10 cellular contexts compared by ENCODE assay signal in the genomic region with DNA sequence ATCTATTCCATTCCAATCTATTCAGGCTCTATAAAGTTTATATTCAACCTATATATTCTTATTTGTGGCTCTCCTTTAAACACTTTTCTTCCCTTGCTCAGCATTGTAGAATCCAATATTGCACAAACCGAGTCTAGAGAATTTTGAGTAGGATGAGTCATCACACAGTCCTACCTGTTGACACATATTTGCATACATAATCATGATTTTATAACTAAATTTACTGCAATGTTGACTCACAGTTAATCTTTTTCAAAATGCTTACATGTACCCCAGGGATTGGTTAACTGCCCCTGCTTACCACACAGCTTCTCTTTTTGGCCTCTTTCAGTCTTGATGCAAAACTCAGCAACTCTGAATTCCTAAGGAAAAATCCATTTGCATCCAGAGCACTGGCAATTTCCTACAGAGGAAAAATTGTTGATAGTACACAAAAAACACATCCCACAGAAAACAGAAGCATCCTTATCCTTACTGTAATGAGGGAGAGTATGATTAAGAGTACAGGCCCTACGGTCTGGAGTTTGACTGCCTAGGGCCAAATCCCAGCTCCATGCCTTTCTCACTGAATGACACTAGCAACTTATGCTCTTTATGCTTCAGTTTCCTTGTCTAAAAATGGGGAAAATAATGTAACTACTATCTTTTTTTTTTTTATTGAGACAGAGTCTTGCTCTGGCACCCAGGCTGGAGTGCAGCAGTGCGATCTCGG. TPM values are rescaled to one million over a fixed set of nuclear protein-coding genes. Genes with fewer than 3 reads are reported as not detected.
DNase-seq lines count a peak whose midpoint lies in the region; ATAC-seq and TF ChIP-seq lines count a peak whose summit lies in the region.
"Had no signal": no experiment of that assay in that cellular context is flagged by ENCODE, and none has a peak within 500 bp of the region (broad histone marks: within the 10 kb centered on the region; RNA-seq: fewer than 3 reads in every experiment).

No MANE protein-coding gene starts in this region.

- H3K23ac ChIP-seq in trophoblast cell (ENCODE audit: low read length) = no peak overlapping the region

- H3K27ac ChIP-seq in epithelial cell of prostate (peak overlapping the region; percentile 50), trophoblast cell (ENCODE audit: low read depth, low read length) (no peak overlapping the region), right atrium auricular region (no peak overlapping the region)

- no peak overlapping the region for H2AFZ ChIP-seq in trophoblast cell (ENCODE audit: insufficient read depth, low read length, poor library complexity)

- H2AK5ac ChIP-seq in trophoblast cell (ENCODE audit: low read length) = no peak overlapping the region

- WGBS in trophoblast cell (ENCODE audit: extremely low coverage, insufficient coverage, insufficient read length) = no CpG with 5 or more reads among the region's 4 CpGs

- H3K27me3 Mint-ChIP-seq in activated T-helper 1 cell treated with anti-CD3 and anti-CD28 coated beads, Interleukin-12 subunit alpha, Interleukin-12 subunit beta, Interleukin-2, Interleukin-4 antibody, amounts not matched to agents 30 ng/mL and 10 ng/mL and 1 ng/mL, durations not matched to agents 14 hours and 24 hours and 36 hours (ENCODE audit: insufficient read depth) = peaks cover 10% of the 10 kb centered on the region

- H3K4ac ChIP-seq in trophoblast cell (ENCODE audit: low read depth, low read length) = no peak overlapping the region

- no peak overlapping the region for H4K91ac ChIP-seq in trophoblast cell (ENCODE audit: low read depth, low read length)

- peaks cover 2% of the 10 kb centered on the region for H3K79me1 ChIP-seq in trophoblast cell (ENCODE audit: low read length)

- no peak overlapping the region for H4K8ac ChIP-seq in trophoblast cell (ENCODE audit: low read depth, low read length)

- H3K4me1 Mint-ChIP-seq in activated T-helper 1 cell treated with anti-CD3 and anti-CD28 coated beads, Interleukin-12 subunit alpha, Interleukin-12 subunit beta, Interleukin-2, Interleukin-4 antibody, amounts not matched to agents 30 ng/mL and 10 ng/mL and 1 ng/mL, durations not matched to agents 14 hours and 24 hours and 36 hours (ENCODE audit: low read depth) = no peaks in the 10 kb centered on the region

- no peaks in the 10 kb centered on the region for H3K27me3 ChIP-seq in trophoblast cell (ENCODE audit: insufficient read depth, low read length)
- no peaks in the 10 kb centered on the region for H3K27me3 ChIP-seq in right atrium auricular region

- no peaks in the 10 kb centered on the region for H3K4me1 ChIP-seq in trophoblast cell (ENCODE audit: control insufficient read depth in 1 of 2, insufficient read depth in 2 of 2, low read length in 2 of 2)
- H3K4me1 ChIP-seq in right atrium auricular region = no peaks in the 10 kb centered on the region

- no peak overlapping the region for H2BK12ac ChIP-seq in trophoblast cell (ENCODE audit: low read length)

- H4K12ac ChIP-seq in trophoblast cell (ENCODE audit: low read depth, low read length) = no peak overlapping the region

- no peak overlapping the region for H3K14ac ChIP-seq in trophoblast cell (ENCODE audit: low read length)

- no peak overlapping the region for H3K9ac ChIP-seq in trophoblast cell (ENCODE audit: low read length)

- peak; percentile 57 for DNase-seq in GM04504 (ENCODE audit: low read depth)
- peak; percentile 85 for DNase-seq in RKO (ENCODE audit: low spot score)
- peak; percentile 52 for DNase-seq in epithelial cell of prostate (ENCODE audit: low read depth, low spot score)
- peak; percentile 56 to 89 for DNase-seq in trophoblast cell
- DNase-seq in GM19238 (ENCODE audit: insufficient read length, low spot score) = no peak
- DNase-seq in activated T-helper 1 cell treated with anti-CD3 and anti-CD28 coated beads, Interleukin-12 subunit alpha, Interleukin-12 subunit beta, Interleukin-2, Interleukin-4 antibody, amounts not matched to agents 30 ng/mL and 10 ng/mL and 1 ng/mL, durations not matched to agents 14 hours and 24 hours and 36 hours (ENCODE audit: low spot score) = no peak
- DNase-seq in right atrium auricular region (ENCODE audit: low spot score) = no peak
- DNase-seq: activated T-cell treated with anti-CD3 and anti-CD28 coated beads, Interleukin-2, amount 50 U/mL, for 1 hour; NCI-H345 had no signal

- H3K79me2 ChIP-seq in trophoblast cell (ENCODE audit: control insufficient read depth, insufficient read depth, low read length, poor library complexity) = no peaks in the 10 kb centered on the region

- H3K9me3 ChIP-seq in trophoblast cell (ENCODE audit: insufficient read depth, low read depth, low read length) = no peaks in the 10 kb centered on the region
- no peaks in the 10 kb centered on the region for H3K9me3 ChIP-seq in right atrium auricular region

- no peak for TF ChIP-seq CTCF in right atrium auricular region (IDR thresholded peaks at IDR 0.05)

- H3K36me3 ChIP-seq in trophoblast cell (ENCODE audit: control insufficient read depth in 1 of 2, insufficient read depth in 2 of 2, low read length in 2 of 2) (no peaks in the 10 kb centered on the region), right atrium auricular region (no peaks in the 10 kb centered on the region)

- no peak overlapping the region for H3K4me3 Mint-ChIP-seq in activated T-helper 1 cell treated with anti-CD3 and anti-CD28 coated beads, Interleukin-12 subunit alpha, Interleukin-12 subunit beta, Interleukin-2, Interleukin-4 antibody, amounts not matched to agents 30 ng/mL and 10 ng/mL and 1 ng/mL, durations not matched to agents 14 hours and 24 hours and 36 hours

- no peak for ATAC-seq in HG03521 (IDR thresholded peaks at IDR 0.05; ENCODE audit: unreplicated experiment)

- H2BK120ac ChIP-seq in trophoblast cell (ENCODE audit: insufficient read depth, low read length, poor library complexity) = no peak overlapping the region

- H2BK5ac ChIP-seq in trophoblast cell (ENCODE audit: low read depth, low read length, poor library complexity) = no peak overlapping the region

- intact Hi-C loops in activated T-helper 1 cell treated with anti-CD3 and anti-CD28 coated beads, Interleukin-12 subunit alpha, Interleukin-12 subunit beta, Interleukin-2, Interleukin-4 antibody, amounts not matched to agents 30 ng/mL and 10 ng/mL and 1 ng/mL, durations not matched to agents 14 hours and 24 hours and 36 hours (cut with micrococcal nuclease) = no loop called here

- no peak overlapping the region for H3K4me3 ChIP-seq in trophoblast cell (ENCODE audit: low read depth, low read length)
- H3K4me3 ChIP-seq in right atrium auricular region = no peak overlapping the region

- no peak overlapping the region for H3K4me2 ChIP-seq in trophoblast cell (ENCODE audit: low read length)

- H3K36me3 Mint-ChIP-seq in activated T-helper 1 cell treated with anti-CD3 and anti-CD28 coated beads, Interleukin-12 subunit alpha, Interleukin-12 subunit beta, Interleukin-2, Interleukin-4 antibody, amounts not matched to agents 30 ng/mL and 10 ng/mL and 1 ng/mL, durations not matched to agents 14 hours and 24 hours and 36 hours (ENCODE audit: low read depth) = peaks cover 10% of the 10 kb centered on the region

- no peak overlapping the region for H3K27ac Mint-ChIP-seq in activated T-helper 1 cell treated with anti-CD3 and anti-CD28 coated beads, Interleukin-12 subunit alpha, Interleukin-12 subunit beta, Interleukin-2, Interleukin-4 antibody, amounts not matched to agents 30 ng/mL and 10 ng/mL and 1 ng/mL, durations not matched to agents 14 hours and 24 hours and 36 hours

- no peak overlapping the region for H3K18ac ChIP-seq in trophoblast cell (ENCODE audit: low read length)

- H3K9me3 Mint-ChIP-seq in activated T-helper 1 cell treated with anti-CD3 and anti-CD28 coated beads, Interleukin-12 subunit alpha, Interleukin-12 subunit beta, Interleukin-2, Interleukin-4 antibody, amounts not matched to agents 30 ng/mL and 10 ng/mL and 1 ng/mL, durations not matched to agents 14 hours and 24 hours and 36 hours = no peaks in the 10 kb centered on the region

RNA-seq across cellular contexts. Expression of a gene that starts 28.0 kb away (rescaled TPM):
- 12.5 and 12.7 TPM in 2 replicates for polyA plus RNA-seq in trophoblast cell (2013)
- total RNA-seq in activated T-helper 1 cell treated with anti-CD3 and anti-CD28 coated beads, Interleukin-12 subunit alpha, Interleukin-12 subunit beta, Interleukin-2, Interleukin-4 antibody, amounts not matched to agents 30 ng/mL and 10 ng/mL and 1 ng/mL, durations not matched to agents 14 hours and 24 hours and 36 hours = 44.6 and 51.6 TPM in 2 replicates
- total RNA-seq in right atrium auricular region = 10 to 100 TPM; 55.3 to 56.1 TPM

RNA-seq across cellular contexts. Expression of a gene that starts 44.6 kb away (rescaled TPM):
- 24.4 and 27.7 TPM in 2 replicates for polyA plus RNA-seq in trophoblast cell (2013)
- total RNA-seq in activated T-helper 1 cell treated with anti-CD3 and anti-CD28 coated beads, Interleukin-12 subunit alpha, Interleukin-12 subunit beta, Interleukin-2, Interleukin-4 antibody, amounts not matched to agents 30 ng/mL and 10 ng/mL and 1 ng/mL, durations not matched to agents 14 hours and 24 hours and 36 hours = 76.1 and 80.5 TPM in 2 replicates
- 10 to 100 TPM; 66.7 to 72.1 TPM for total RNA-seq in right atrium auricular region

RNA-seq across cellular contexts. Expression of a gene that starts 49.0 kb away (rescaled TPM):
- polyA plus RNA-seq in trophoblast cell (2013) = 74.2 and 76.8 TPM in 2 replicates
- 61.0 and 62.6 TPM in 2 replicates for total RNA-seq in activated T-helper 1 cell treated with anti-CD3 and anti-CD28 coated beads, Interleukin-12 subunit alpha, Interleukin-12 subunit beta, Interleukin-2, Interleukin-4 antibody, amounts not matched to agents 30 ng/mL and 10 ng/mL and 1 ng/mL, durations not matched to agents 14 hours and 24 hours and 36 hours
- 10 to 100 TPM; 44.7 to 59.7 TPM for total RNA-seq in right atrium auricular region

Comparison
In these comparisons a context has a peak if more than half of its experiments do, and no peak if none do; other contexts are left out.
1. DNase-seq: peak in GM04504 (single experiment), RKO (single experiment), epithelial cell of prostate (single experiment) and trophoblast cell (2 of 2); none in GM19238 (single experiment), activated T-helper 1 cell treated with anti-CD3 and anti-CD28 coated beads, Interleukin-12 subunit alpha, Interleukin-12 subunit beta, Interleukin-2, Interleukin-4 antibody, amounts not matched to agents 30 ng/mL and 10 ng/mL and 1 ng/mL, durations not matched to agents 14 hours and 24 hours and 36 hours (single experiment) and right atrium auricular region (single experiment).